9 cellular contexts compared by ENCODE assay signal in the genomic region with DNA sequence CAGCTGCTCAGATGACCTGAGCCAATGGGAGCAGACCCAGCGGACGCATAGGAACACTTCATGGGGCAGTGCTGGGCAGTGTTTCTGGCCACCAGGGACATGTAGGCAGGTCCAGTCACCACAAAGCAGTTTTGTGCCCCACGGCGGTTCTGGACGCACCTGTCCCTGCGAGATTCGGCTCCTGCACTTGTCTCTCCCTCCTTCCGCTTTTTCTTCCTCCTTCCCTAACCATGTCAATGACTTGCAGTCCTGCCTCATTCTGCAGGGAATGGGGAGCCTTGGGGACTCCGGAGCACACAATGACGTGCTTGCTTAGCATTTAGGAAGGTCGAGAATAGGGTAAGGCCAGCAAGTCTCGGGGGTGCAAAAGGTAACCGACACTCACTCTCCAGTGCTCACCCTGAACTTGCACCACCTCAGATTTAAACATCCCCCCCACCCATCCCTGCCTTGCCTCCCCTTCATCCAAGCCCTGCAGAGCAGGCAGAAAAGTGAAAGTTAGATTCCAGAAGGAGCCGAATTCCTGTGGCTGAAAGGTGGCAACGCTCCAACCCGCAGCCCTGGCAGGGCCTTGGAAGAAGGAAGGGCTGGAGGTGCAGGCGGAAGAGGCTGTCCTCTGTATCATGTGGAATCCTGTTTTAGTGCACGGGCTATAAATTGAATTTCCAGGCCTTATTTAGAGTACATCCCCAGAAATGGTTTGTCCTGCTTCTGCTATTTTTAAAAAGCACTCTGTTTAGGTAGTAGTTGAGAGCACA. TPM values are rescaled to one million over a fixed set of nuclear protein-coding genes. Genes with fewer than 3 reads are reported as not detected.
DNase-seq lines count a peak whose midpoint lies in the region; ATAC-seq and TF ChIP-seq lines count a peak whose summit lies in the region.
"Had no signal": no experiment of that assay in that cellular context is flagged by ENCODE, and none has a peak within 500 bp of the region (broad histone marks: within the 10 kb centered on the region; RNA-seq: fewer than 3 reads in every experiment).

No MANE protein-coding gene starts in this region.

- H3K36me3 Mint-ChIP-seq in stimulated activated naive B cell treated with anti-CD40 and anti-IgM and Interleukin-4, amounts not matched to agents 10 μg/mL and 1 μg/mL and 100 μg/mL, for 72 hours, result peaks cover 19 to 44% of the 10 kb centered on the region in 2 donors
- no peaks in the 10 kb centered on the region for H3K36me3 Mint-ChIP-seq in activated naive CD8-positive, alpha-beta T cell treated with anti-CD3 and anti-CD28 coated beads for 36 hours

- no peak overlapping the region for H3K4me3 Mint-ChIP-seq in stimulated activated naive B cell treated with anti-CD40 and anti-IgM and Interleukin-4, amounts not matched to agents 10 μg/mL and 1 μg/mL and 100 μg/mL, for 72 hours
- no peak overlapping the region for H3K4me3 Mint-ChIP-seq in activated naive CD8-positive, alpha-beta T cell treated with anti-CD3 and anti-CD28 coated beads for 36 hours
- H3K4me3 Mint-ChIP-seq: stimulated activated naive CD8-positive, alpha-beta T cell treated with anti-CD3 and anti-CD28 coated beads, Interleukin-15, Interleukin-2, amounts not matched to agents 100 ng/mL and 50 ng/mL, for 24 hours had no signal

- in situ Hi-C loops in astrocyte of the cerebellum (cut with HindIII; ENCODE audit: low sequenced_read_pairs), result no loop called here

- no peak overlapping the region for H3K4me3 ChIP-seq in astrocyte of the cerebellum (ENCODE audit: low read depth, low read length)

- DNase-seq in GOT3 (lab: John Stamatoyannopoulos, UW) (peak; percentile 45), astrocyte of the cerebellum (ENCODE audit: low read depth) (peak; percentile 96), iris pigment epithelial cell (ENCODE audit: low read depth) (peak; percentile 91), NCI-H1092 treated with DMSO at 0.1 percent for 48 hours (lab: John Stamatoyannopoulos, UW) (no peak)
- DNase-seq in stimulated activated naive B cell treated with anti-CD40 and anti-IgM and Interleukin-4, amounts not matched to agents 10 μg/mL and 1 μg/mL and 100 μg/mL, for 72 hours, result no peak
- DNase-seq in activated naive CD8-positive, alpha-beta T cell treated with anti-CD3 and anti-CD28 coated beads for 36 hours, result no peak

- ATAC-seq in stimulated activated naive B cell treated with anti-CD40 and anti-IgM and Interleukin-4, amounts not matched to agents 10 μg/mL and 1 μg/mL and 100 μg/mL, for 72 hours (replicated peaks), result no peak
- no peak for ATAC-seq in HG03139 (IDR thresholded peaks at IDR 0.05; ENCODE audit: unreplicated experiment)
- no peak for ATAC-seq in GM21390 (IDR thresholded peaks at IDR 0.05; ENCODE audit: unreplicated experiment)

- H3K27ac Mint-ChIP-seq in stimulated activated naive B cell treated with anti-CD40 and anti-IgM and Interleukin-4, amounts not matched to agents 10 μg/mL and 1 μg/mL and 100 μg/mL, for 72 hours, result peak overlapping the region; percentile 68
- no peak overlapping the region for H3K27ac Mint-ChIP-seq in activated naive CD8-positive, alpha-beta T cell treated with anti-CD3 and anti-CD28 coated beads for 36 hours
- H3K27ac Mint-ChIP-seq: stimulated activated naive CD8-positive, alpha-beta T cell treated with anti-CD3 and anti-CD28 coated beads, Interleukin-15, Interleukin-2, amounts not matched to agents 100 ng/mL and 50 ng/mL, for 24 hours had no signal

- H3K9me3 Mint-ChIP-seq in stimulated activated naive B cell treated with anti-CD40 and anti-IgM and Interleukin-4, amounts not matched to agents 10 μg/mL and 1 μg/mL and 100 μg/mL, for 72 hours, result no peaks in the 10 kb centered on the region
- no peaks in the 10 kb centered on the region for H3K9me3 Mint-ChIP-seq in activated naive CD8-positive, alpha-beta T cell treated with anti-CD3 and anti-CD28 coated beads for 36 hours
- H3K9me3 Mint-ChIP-seq: stimulated activated naive CD8-positive, alpha-beta T cell treated with anti-CD3 and anti-CD28 coated beads, Interleukin-15, Interleukin-2, amounts not matched to agents 100 ng/mL and 50 ng/mL, for 24 hours had no signal

- no peaks in the 10 kb centered on the region for H3K27me3 Mint-ChIP-seq in stimulated activated naive B cell treated with anti-CD40 and anti-IgM and Interleukin-4, amounts not matched to agents 10 μg/mL and 1 μg/mL and 100 μg/mL, for 72 hours
- H3K27me3 Mint-ChIP-seq in activated naive CD8-positive, alpha-beta T cell treated with anti-CD3 and anti-CD28 coated beads for 36 hours, result no peaks in the 10 kb centered on the region
- H3K27me3 Mint-ChIP-seq: stimulated activated naive CD8-positive, alpha-beta T cell treated with anti-CD3 and anti-CD28 coated beads, Interleukin-15, Interleukin-2, amounts not matched to agents 100 ng/mL and 50 ng/mL, for 24 hours had no signal

- TF ChIP-seq CTCF in astrocyte of the cerebellum (IDR thresholded peaks at IDR 0.05; ENCODE audit: low read depth, low read length, missing control alignments), result no peak

- H3K4me1 Mint-ChIP-seq in stimulated activated naive B cell treated with anti-CD40 and anti-IgM and Interleukin-4, amounts not matched to agents 10 μg/mL and 1 μg/mL and 100 μg/mL, for 72 hours, result peaks cover 20 to 23% of the 10 kb centered on the region in 2 donors
- H3K4me1 Mint-ChIP-seq in activated naive CD8-positive, alpha-beta T cell treated with anti-CD3 and anti-CD28 coated beads for 36 hours, result peaks cover 2% of the 10 kb centered on the region

RNA-seq across cellular contexts. Expression of a gene that starts 40.5 kb away (rescaled TPM):
- total RNA-seq in activated naive CD8-positive, alpha-beta T cell treated with anti-CD3 and anti-CD28 coated beads for 36 hours, result 10 to 100 TPM; 23.4 to 26.1 TPM

Comparison
In these comparisons a context has a peak if more than half of its experiments do, and no peak if none do; other contexts are left out.
1. DNase-seq: peak in GOT3 (single experiment), astrocyte of the cerebellum (single experiment) and iris pigment epithelial cell (single experiment); none in stimulated activated naive B cell treated with anti-CD40 and anti-IgM and Interleukin-4, amounts not matched to agents 10 μg/mL and 1 μg/mL and 100 μg/mL, for 72 hours (single experiment), activated naive CD8-positive, alpha-beta T cell treated with anti-CD3 and anti-CD28 coated beads for 36 hours (single experiment) and NCI-H1092 treated with DMSO at 0.1 percent for 48 hours (single experiment).